ENCODE assay signal across 2 cellular contexts in the genomic region with DNA sequence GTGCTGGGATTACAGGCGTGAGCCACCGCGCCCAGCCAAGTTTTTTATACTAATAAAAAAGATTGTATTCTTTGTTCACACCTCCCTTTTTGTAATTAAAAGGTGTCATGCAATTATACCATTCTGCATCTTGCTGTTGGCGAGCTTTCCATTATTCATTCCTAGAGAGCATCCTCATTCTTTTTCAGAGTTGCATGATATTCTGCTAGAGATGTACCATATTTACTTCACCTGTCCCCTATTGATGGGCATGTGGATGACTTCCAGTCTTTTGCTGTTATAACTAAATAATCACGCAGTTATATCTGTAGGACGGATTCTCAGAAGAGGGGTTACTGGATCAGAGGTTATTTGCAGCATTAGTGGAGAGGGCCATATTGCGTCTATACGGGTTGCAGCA.
TF ChIP-seq lines count a peak whose summit lies in the region.

No MANE protein-coding gene starts in this region.

TF ChIP-seq in HEK293, 187 proteins besides CTCF, POLR2A, EP300 and RAD21:
- TF ChIP-seq, protein P1, sequence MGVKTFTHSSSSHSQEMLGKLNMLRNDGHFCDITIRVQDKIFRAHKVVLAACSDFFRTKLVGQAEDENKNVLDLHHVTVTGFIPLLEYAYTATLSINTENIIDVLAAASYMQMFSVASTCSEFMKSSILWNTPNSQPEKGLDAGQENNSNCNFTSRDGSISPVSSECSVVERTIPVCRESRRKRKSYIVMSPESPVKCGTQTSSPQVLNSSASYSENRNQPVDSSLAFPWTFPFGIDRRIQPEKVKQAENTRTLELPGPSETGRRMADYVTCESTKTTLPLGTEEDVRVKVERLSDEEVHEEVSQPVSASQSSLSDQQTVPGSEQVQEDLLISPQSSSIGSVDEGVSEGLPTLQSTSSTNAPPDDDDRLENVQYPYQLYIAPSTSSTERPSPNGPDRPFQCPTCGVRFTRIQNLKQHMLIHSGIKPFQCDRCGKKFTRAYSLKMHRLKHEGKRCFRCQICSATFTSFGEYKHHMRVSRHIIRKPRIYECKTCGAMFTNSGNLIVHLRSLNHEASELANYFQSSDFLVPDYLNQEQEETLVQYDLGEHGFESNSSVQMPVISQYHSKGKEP (tag by site-specific recombination; IDR thresholded peaks at IDR 0.05) = 0 out of 2 replicates have a peak, but pooled peaks have one; percentile 17
- peak; percentile 19; the same call in 1 of the 2 replicates for TF ChIP-seq MZF1 (tag by site-specific recombination; IDR thresholded peaks at IDR 0.05; ENCODE audit: borderline replicate concordance)
- TF ChIP-seq, protein P2, sequence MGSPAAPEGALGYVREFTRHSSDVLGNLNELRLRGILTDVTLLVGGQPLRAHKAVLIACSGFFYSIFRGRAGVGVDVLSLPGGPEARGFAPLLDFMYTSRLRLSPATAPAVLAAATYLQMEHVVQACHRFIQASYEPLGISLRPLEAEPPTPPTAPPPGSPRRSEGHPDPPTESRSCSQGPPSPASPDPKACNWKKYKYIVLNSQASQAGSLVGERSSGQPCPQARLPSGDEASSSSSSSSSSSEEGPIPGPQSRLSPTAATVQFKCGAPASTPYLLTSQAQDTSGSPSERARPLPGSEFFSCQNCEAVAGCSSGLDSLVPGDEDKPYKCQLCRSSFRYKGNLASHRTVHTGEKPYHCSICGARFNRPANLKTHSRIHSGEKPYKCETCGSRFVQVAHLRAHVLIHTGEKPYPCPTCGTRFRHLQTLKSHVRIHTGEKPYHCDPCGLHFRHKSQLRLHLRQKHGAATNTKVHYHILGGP (tag by site-specific recombination; IDR thresholded peaks at IDR 0.05) = peak; percentile 88
- TF ChIP-seq SP2 (tag by site-specific recombination; IDR thresholded peaks at IDR 0.05) = no peak
- TF ChIP-seq, protein P3, sequence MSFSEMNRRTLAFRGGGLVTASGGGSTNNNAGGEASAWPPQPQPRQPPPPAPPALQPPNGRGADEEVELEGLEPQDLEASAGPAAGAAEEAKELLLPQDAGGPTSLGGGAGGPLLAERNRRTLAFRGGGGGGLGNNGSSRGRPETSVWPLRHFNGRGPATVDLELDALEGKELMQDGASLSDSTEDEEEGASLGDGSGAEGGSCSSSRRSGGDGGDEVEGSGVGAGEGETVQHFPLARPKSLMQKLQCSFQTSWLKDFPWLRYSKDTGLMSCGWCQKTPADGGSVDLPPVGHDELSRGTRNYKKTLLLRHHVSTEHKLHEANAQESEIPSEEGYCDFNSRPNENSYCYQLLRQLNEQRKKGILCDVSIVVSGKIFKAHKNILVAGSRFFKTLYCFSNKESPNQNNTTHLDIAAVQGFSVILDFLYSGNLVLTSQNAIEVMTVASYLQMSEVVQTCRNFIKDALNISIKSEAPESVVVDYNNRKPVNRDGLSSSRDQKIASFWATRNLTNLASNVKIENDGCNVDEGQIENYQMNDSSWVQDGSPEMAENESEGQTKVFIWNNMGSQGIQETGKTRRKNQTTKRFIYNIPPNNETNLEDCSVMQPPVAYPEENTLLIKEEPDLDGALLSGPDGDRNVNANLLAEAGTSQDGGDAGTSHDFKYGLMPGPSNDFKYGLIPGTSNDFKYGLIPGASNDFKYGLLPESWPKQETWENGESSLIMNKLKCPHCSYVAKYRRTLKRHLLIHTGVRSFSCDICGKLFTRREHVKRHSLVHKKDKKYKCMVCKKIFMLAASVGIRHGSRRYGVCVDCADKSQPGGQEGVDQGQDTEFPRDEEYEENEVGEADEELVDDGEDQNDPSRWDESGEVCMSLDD (tag by site-specific recombination; IDR thresholded peaks at IDR 0.05) = peak; percentile 26; the same call in 1 of the 2 replicates
- TF ChIP-seq ZNF146 (tag by site-specific recombination; IDR thresholded peaks at IDR 0.05) = peak; percentile 66

TF ChIP-seq in GM12878, 131 proteins besides CTCF, POLR2A, EP300 and RAD21:
- TF ChIP-seq ZNF217 (IDR thresholded peaks at IDR 0.05) (no peak), BRCA1 (IDR thresholded peaks at IDR 0.05; ENCODE audit: low read depth, low read length) (no peak), PAX8 (IDR thresholded peaks at IDR 0.05) (no peak), POU2F2 (IDR thresholded peaks at IDR 0.05; ENCODE audit: borderline replicate concordance, low read depth, low read length) (no peak), SMAD5 (IDR thresholded peaks at IDR 0.05; ENCODE audit: low read depth) (no peak), ZZZ3 (IDR thresholded peaks at IDR 0.05; ENCODE audit: control insufficient read depth, insufficient read length, low read depth) (no peak), EZH2 (IDR thresholded peaks at IDR 0.05; ENCODE audit: borderline replicate concordance, control insufficient read depth, low read depth, low read length) (no peak), DPF2 (IDR thresholded peaks at IDR 0.05) (no peak), TARDBP (IDR thresholded peaks at IDR 0.05; ENCODE audit: borderline replicate concordance) (no peak), SUZ12 (IDR thresholded peaks at IDR 0.05; ENCODE audit: unreplicated experiment) (no peak)
- TF ChIP-seq, protein P4, sequence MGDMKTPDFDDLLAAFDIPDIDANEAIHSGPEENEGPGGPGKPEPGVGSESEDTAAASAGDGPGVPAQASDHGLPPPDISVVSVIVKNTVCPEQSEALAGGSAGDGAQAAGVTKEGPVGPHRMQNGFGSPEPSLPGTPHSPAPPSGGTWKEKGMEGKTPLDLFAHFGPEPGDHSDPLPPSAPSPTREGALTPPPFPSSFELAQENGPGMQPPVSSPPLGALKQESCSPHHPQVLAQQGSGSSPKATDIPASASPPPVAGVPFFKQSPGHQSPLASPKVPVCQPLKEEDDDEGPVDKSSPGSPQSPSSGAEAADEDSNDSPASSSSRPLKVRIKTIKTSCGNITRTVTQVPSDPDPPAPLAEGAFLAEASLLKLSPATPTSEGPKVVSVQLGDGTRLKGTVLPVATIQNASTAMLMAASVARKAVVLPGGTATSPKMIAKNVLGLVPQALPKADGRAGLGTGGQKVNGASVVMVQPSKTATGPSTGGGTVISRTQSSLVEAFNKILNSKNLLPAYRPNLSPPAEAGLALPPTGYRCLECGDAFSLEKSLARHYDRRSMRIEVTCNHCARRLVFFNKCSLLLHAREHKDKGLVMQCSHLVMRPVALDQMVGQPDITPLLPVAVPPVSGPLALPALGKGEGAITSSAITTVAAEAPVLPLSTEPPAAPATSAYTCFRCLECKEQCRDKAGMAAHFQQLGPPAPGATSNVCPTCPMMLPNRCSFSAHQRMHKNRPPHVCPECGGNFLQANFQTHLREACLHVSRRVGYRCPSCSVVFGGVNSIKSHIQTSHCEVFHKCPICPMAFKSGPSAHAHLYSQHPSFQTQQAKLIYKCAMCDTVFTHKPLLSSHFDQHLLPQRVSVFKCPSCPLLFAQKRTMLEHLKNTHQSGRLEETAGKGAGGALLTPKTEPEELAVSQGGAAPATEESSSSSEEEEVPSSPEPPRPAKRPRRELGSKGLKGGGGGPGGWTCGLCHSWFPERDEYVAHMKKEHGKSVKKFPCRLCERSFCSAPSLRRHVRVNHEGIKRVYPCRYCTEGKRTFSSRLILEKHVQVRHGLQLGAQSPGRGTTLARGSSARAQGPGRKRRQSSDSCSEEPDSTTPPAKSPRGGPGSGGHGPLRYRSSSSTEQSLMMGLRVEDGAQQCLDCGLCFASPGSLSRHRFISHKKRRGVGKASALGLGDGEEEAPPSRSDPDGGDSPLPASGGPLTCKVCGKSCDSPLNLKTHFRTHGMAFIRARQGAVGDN (IDR thresholded peaks at IDR 0.05) = no peak
- TF ChIP-seq, protein P5, sequence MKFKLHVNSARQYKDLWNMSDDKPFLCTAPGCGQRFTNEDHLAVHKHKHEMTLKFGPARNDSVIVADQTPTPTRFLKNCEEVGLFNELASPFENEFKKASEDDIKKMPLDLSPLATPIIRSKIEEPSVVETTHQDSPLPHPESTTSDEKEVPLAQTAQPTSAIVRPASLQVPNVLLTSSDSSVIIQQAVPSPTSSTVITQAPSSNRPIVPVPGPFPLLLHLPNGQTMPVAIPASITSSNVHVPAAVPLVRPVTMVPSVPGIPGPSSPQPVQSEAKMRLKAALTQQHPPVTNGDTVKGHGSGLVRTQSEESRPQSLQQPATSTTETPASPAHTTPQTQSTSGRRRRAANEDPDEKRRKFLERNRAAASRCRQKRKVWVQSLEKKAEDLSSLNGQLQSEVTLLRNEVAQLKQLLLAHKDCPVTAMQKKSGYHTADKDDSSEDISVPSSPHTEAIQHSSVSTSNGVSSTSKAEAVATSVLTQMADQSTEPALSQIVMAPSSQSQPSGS (IDR thresholded peaks at IDR 0.05; ENCODE audit: low read length) = no peak
